In genomic region chr1:242872521-242872920, GRCh38 we compare ENCODE assay signal across 33 cellular contexts.
"Had no signal": no experiment of that assay in that cellular context is flagged by ENCODE, and none has a peak within 500 bp of the region (broad histone marks: within the 10 kb centered on the region; RNA-seq: fewer than 3 reads in every experiment).

No MANE protein-coding gene starts in this region.

- H3K9me3 ChIP-seq: adrenal gland, body of pancreas, breast epithelium had no signal

- DNase-seq: activated CD4-positive, alpha-beta memory T cell treated with anti-CD3 and anti-CD28 coated beads for 36 hours; activated CD4-positive, alpha-beta T cell treated with anti-CD3 and anti-CD28 coated beads for 4 hours; activated CD4-positive, alpha-beta T cell treated with anti-CD3 and anti-CD28 coated beads, Interleukin-2, amount 10 ng/mL, durations not matched to agents 24 days and 14 days; activated CD4-positive, alpha-beta T cell treated with anti-CD3 and anti-CD28 coated beads, Interleukin-2, amount 50 U/mL, for 1 hour; activated CD4-positive, alpha-beta T cell treated with anti-CD3 and anti-CD28 coated beads, Interleukin-2, amount 50 U/mL, for 4 hours; activated CD4-positive, CD25-positive, alpha-beta regulatory T cell; activated CD4-positive, CD25-positive, alpha-beta regulatory T cell treated with anti-CD3 and anti-CD28 coated beads, Interleukin-2, amount 50 U/mL, for 72 hours; activated CD8-positive, alpha-beta memory T cell treated with anti-CD3 and anti-CD28 coated beads, Interleukin-2, amount 50 U/mL, for 4 hours; activated CD8-positive, alpha-beta T cell treated with anti-CD3 and anti-CD28 coated beads for 36 hours; activated effector memory CD4-positive, alpha-beta T cell treated with anti-CD3 and anti-CD28 coated beads, Interleukin-2, amount 50 U/mL, for 16 hours; activated gamma-delta T cell treated with Interleukin-2 at 50 U/mL for 16 hours; activated naive CD4-positive, alpha-beta T cell; activated naive CD4-positive, alpha-beta T cell treated with anti-CD3 and anti-CD28 coated beads for 36 hours; activated naive CD4-positive, alpha-beta T cell treated with anti-CD3 and anti-CD28 coated beads, Interleukin-2, amount 50 U/mL, for 16 hours; activated naive CD8-positive, alpha-beta T cell treated with anti-CD3 and anti-CD28 coated beads for 36 hours; activated T-cell treated with anti-CD3 and anti-CD28 coated beads for 4 hours; activated T-cell treated with anti-CD3 and anti-CD28 coated beads, Interleukin-2, amount 50 U/mL, for 1 hour; activated T-cell treated with anti-CD3 and anti-CD28 coated beads, Interleukin-2, amount 50 U/mL, for 4 hours; activated T-cell treated with anti-CD3 and anti-CD28 coated beads, Interleukin-2, amount 50 U/mL, for 72 hours; adrenal gland; amniotic stem cell; aorta; body of pancreas; brain microvascular endothelial cell; central memory CD4-positive, alpha-beta T cell; T-helper 1 cell; T-helper 2 cell; T-helper 9 cell; WERI-Rb-1 had no signal

- H3K36me3 ChIP-seq: adrenal gland, brain microvascular endothelial cell, breast epithelium, WERI-Rb-1 had no signal

- H3K4me1 ChIP-seq: adrenal gland, breast epithelium had no signal

- ATAC-seq: activated CD8-positive, alpha-beta T cell treated with anti-CD3 and anti-CD28 coated beads for 36 hours; activated naive CD4-positive, alpha-beta T cell treated with anti-CD3 and anti-CD28 coated beads, Interleukin-2, amount 50 U/mL, for 72 hours; activated T-cell treated with anti-CD3 and anti-CD28 coated beads, Interleukin-2, amount 50 U/mL, for 4 hours; activated T-cell treated with anti-CD3 and anti-CD28 coated beads, Interleukin-2, amount 50 U/mL, for 72 hours; activated T-helper 17 cell treated with anti-CD3 and anti-CD28 coated beads, Interleukin-2, amount 50 U/mL, for 72 hours; body of pancreas; WTC11 had no signal

- H3K27ac ChIP-seq: adrenal gland, body of pancreas, brain microvascular endothelial cell, breast epithelium, WERI-Rb-1 had no signal

- H3K4me3 ChIP-seq: adrenal gland, body of pancreas, breast epithelium had no signal

- H3K27me3 ChIP-seq: adrenal gland, body of pancreas, brain microvascular endothelial cell, breast epithelium had no signal
